In the genomic region with DNA sequence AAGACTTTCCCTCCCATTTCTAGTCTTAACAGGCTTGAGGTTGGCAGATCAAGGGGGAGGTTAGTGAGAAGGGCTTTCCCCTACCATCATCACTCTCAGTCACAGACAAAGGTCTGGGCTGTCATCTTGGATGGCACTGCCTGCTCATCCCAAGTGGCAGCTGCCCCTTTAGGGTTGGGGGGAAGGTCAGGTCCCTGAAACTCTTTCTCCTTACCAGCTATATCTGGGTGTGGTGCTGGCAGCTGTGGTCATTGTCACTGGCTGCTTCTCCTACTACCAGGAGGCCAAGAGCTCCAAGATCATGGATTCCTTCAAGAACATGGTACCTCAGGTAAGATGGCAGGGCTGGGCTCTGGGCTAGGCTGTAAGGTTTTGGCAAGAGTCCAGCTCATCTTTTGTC, we compare ENCODE assay signal across 36 cellular contexts. TPM values are rescaled to one million over a fixed set of nuclear protein-coding genes. Genes with fewer than 3 reads are reported as not detected.
DNase-seq lines count a peak whose midpoint lies in the region; ATAC-seq and TF ChIP-seq lines count a peak whose summit lies in the region.
"Had no signal": no experiment of that assay in that cellular context is flagged by ENCODE, and none has a peak within 500 bp of the region (broad histone marks: within the 10 kb centered on the region; RNA-seq: fewer than 3 reads in every experiment).

No MANE protein-coding gene starts in this region.

- intact Hi-C loops in PC-9 (cut with micrococcal nuclease; ENCODE audit: unreplicated experiment), result loop anchor here (1.0 kb wide), 1 partner anchor 22 kb away; no protein-coding TSS in a partner anchor
- intact Hi-C loops in esophagus squamous epithelium (cut with DNase I), result no loop called here
- intact Hi-C loops in body of pancreas (cut with DNase I), result no loop called here

- H2AFZ ChIP-seq in PC-9, result no peak overlapping the region
- H2AFZ ChIP-seq: hepatocyte had no signal

- no TSS peak for BruUV-seq in PC-9 (replicated peaks; lab: Mats Ljungman, UMichigan)

- DNase-seq in AG04450 (ENCODE audit: low read depth, low spot score), result no peak
- no peak for DNase-seq in PC-9
- no peak for DNase-seq in esophagus squamous epithelium (lab: John Stamatoyannopoulos, UW)
- DNase-seq in HPDE6-E6E7 (ENCODE audit: extremely low spot score), result no peak
- no peak for DNase-seq in SHP77 (lab: John Stamatoyannopoulos, UW)
- DNase-seq in body of pancreas, result no peak
- DNase-seq: activated CD4-positive, alpha-beta T cell treated with anti-CD3 and anti-CD28 coated beads, Interleukin-2, amount 50 U/mL, for 1 hour; activated CD4-positive, CD25-positive, alpha-beta regulatory T cell; activated effector memory CD4-positive, alpha-beta T cell treated with anti-CD3 and anti-CD28 coated beads, Interleukin-2, amount 50 U/mL, for 16 hours; activated naive CD8-positive, alpha-beta T cell treated with anti-CD3 and anti-CD28 coated beads for 36 hours; activated T-cell treated with anti-CD3 and anti-CD28 coated beads, Interleukin-2, amount 50 U/mL, for 24 hours; anterior cingulate cortex; caudate nucleus; COR-L47; DMS79; endodermal cell; foreskin keratinocyte; H9; Kasumi-1; NCI-H1436; NCI-H2081 treated with DMSO at 0.1 percent for 48 hours; NCI-H2227 treated with DMSO at 0.1 percent for 48 hours; NCI-H748 treated with DMSO at 0.1 percent for 48 hours; small intestine; stimulated activated naive CD8-positive, alpha-beta T cell treated with anti-CD3 and anti-CD28 coated beads, Interleukin-15, Interleukin-2, amounts not matched to agents 100 U/mL and 50 U/mL, for 24 hours; testis had no signal

- no peak for TF ChIP-seq CTCF in AG04450 (IDR thresholded peaks at IDR 0.05; ENCODE audit: low read depth, low read length)
- no peak for TF ChIP-seq CTCF in PC-9 (conservative IDR thresholded peaks at IDR 0.05)
- no peak for TF ChIP-seq CTCF in esophagus squamous epithelium (IDR thresholded peaks at IDR 0.05)
- no peak for TF ChIP-seq CTCF in body of pancreas (IDR thresholded peaks at IDR 0.05)

- H3K79me2 ChIP-seq in PC-9 (ENCODE audit: low read depth), result no peaks in the 10 kb centered on the region
- H3K79me2 ChIP-seq: hepatocyte had no signal

- H3K27ac ChIP-seq in AG04450 (ENCODE audit: low read depth, low read length), result peak overlapping the region; percentile 78
- peak overlapping the region; percentile 89 for H3K27ac ChIP-seq in PC-9
- H3K27ac ChIP-seq in esophagus squamous epithelium, result peak overlapping the region; percentile 1 to 73 (median 28)
- H3K27ac ChIP-seq in skeletal muscle tissue (ENCODE audit: low read depth, low read length), result peak overlapping the region; percentile 96
- H3K27ac ChIP-seq in body of pancreas, result no peak overlapping the region
- H3K27ac ChIP-seq: BLaER1 treated with 17β-estradiol and CSF1 and Interleukin-3, amounts not matched to agents 10 nM and 100 nM; foreskin keratinocyte; SK-N-MC; testis; vagina had no signal

- H3K9me2 ChIP-seq in PC-9 (ENCODE audit: insufficient read depth), result no peaks in the 10 kb centered on the region

- peak overlapping the region; percentile 50 to 70 (median 67) for H3K9ac ChIP-seq in skeletal muscle tissue (ENCODE audit: low read depth in 1 of 3, low read length in 3 of 3)
- H3K9ac ChIP-seq: BLaER1 treated with 17β-estradiol and CSF1 and Interleukin-3, amounts not matched to agents 10 nM and 100 nM had no signal

- H3K36me3 ChIP-seq in PC-9 (ENCODE audit: low read depth) (no peaks in the 10 kb centered on the region), esophagus squamous epithelium (no peaks in the 10 kb centered on the region), skeletal muscle tissue (ENCODE audit: control insufficient read depth in 3 of 3, insufficient read depth in 3 of 3, low read length in 3 of 3) (peaks cover 49 to 60% (median 59%) of the 10 kb centered on the region in 3 donors), body of pancreas (replicated peaks in 1 of 2; ENCODE audit: insufficient read depth in 1 of 2, low read depth in 2 of 2) (no peaks in the 10 kb centered on the region)
- H3K36me3 ChIP-seq: BLaER1 treated with 17β-estradiol and CSF1 and Interleukin-3, amounts not matched to agents 10 nM and 100 nM; vagina had no signal

- H3K4me3 ChIP-seq in AG04450 (ENCODE audit: low read depth, low read length) (no peak overlapping the region), PC-9 (no peak overlapping the region), esophagus squamous epithelium (no peak overlapping the region), skeletal muscle tissue (ENCODE audit: low read length in 3 of 3) (peak overlapping the region; percentile 35 to 54 (median 45)), body of pancreas (no peak overlapping the region)
- H3K4me3 ChIP-seq: BLaER1 treated with 17β-estradiol and CSF1 and Interleukin-3, amounts not matched to agents 10 nM and 100 nM; hepatocyte; SK-N-MC; testis; vagina had no signal

- CTCF ChIA-PET in AG04450 (lab: Charles Lee) (interaction anchor here (0.9 to 2.9 kb wide), 5 partner anchors 14 to 96 kb away, joined by 3 to 9 read pairs (median 6); no protein-coding TSS in a partner anchor), PC-9 (lab: Charles Lee) (interaction anchor here (1.5 kb wide), 1 partner anchor 70 kb away, joined by 4 read pairs; no protein-coding TSS in a partner anchor)

- H3K4me2 ChIP-seq in PC-9, result peak overlapping the region; percentile 61
- H3K4me2 ChIP-seq: BLaER1 treated with 17β-estradiol and CSF1 and Interleukin-3, amounts not matched to agents 10 nM and 100 nM; hepatocyte had no signal

- H3K9me3 ChIP-seq in AG04450 (ENCODE audit: control insufficient read depth, insufficient read depth, low read length) (no peaks in the 10 kb centered on the region; the same call in 1 of the 2 replicates), PC-9 (ENCODE audit: insufficient read depth, low read depth) (no peaks in the 10 kb centered on the region), esophagus squamous epithelium (no peaks in the 10 kb centered on the region), skeletal muscle tissue (ENCODE audit: control insufficient read depth in 3 of 3, low read length in 3 of 3) (no peaks in the 10 kb centered on the region), body of pancreas (no peaks in the 10 kb centered on the region)
- H3K9me3 ChIP-seq: BLaER1 treated with 17β-estradiol and CSF1 and Interleukin-3, amounts not matched to agents 10 nM and 100 nM; testis; vagina had no signal

- POLR2A ChIA-PET in AG04450 (lab: Yijun Ruan, JAX) (no interaction called here), PC-9 (lab: Charles Lee; ENCODE audit: unreplicated experiment) (no interaction called here)

- no peaks in the 10 kb centered on the region for H4K20me1 ChIP-seq in PC-9 (ENCODE audit: insufficient read depth)
- H4K20me1 ChIP-seq: BLaER1 treated with 17β-estradiol and CSF1 and Interleukin-3, amounts not matched to agents 10 nM and 100 nM had no signal

- ATAC-seq in body of pancreas, result no peak
- ATAC-seq: esophagus mucosa; foreskin keratinocyte; stimulated activated naive CD8-positive, alpha-beta T cell treated with anti-CD3 and anti-CD28 coated beads, Interleukin-15, Interleukin-2, amounts not matched to agents 100 U/mL and 50 U/mL, for 24 hours had no signal

- TF ChIP-seq POLR2A in esophagus squamous epithelium (IDR thresholded peaks at IDR 0.05) (no peak), body of pancreas (IDR thresholded peaks at IDR 0.05) (no peak)

- H3K4me1 ChIP-seq in PC-9 (replicated peaks; ENCODE audit: insufficient read depth) (peaks cover 46% of the 10 kb centered on the region), esophagus squamous epithelium (peaks cover 4 to 41% (median 18%) of the 10 kb centered on the region in 3 donors), skeletal muscle tissue (ENCODE audit: control insufficient read depth in 3 of 3, insufficient read depth in 3 of 3, low read length in 3 of 3) (peaks cover 90 to 93% (median 93%) of the 10 kb centered on the region in 3 donors), body of pancreas (no peaks in the 10 kb centered on the region)
- H3K4me1 ChIP-seq: vagina had no signal

- peaks cover 19% of the 10 kb centered on the region; the same call in 1 of the 2 replicates for H3F3A ChIP-seq in PC-9 (ENCODE audit: insufficient read depth, low read depth)

- H3K27me3 ChIP-seq in AG04450 (ENCODE audit: control insufficient read depth, insufficient read depth, low read length) (peaks cover 5% of the 10 kb centered on the region), PC-9 (ENCODE audit: insufficient read depth, low read depth) (no peaks in the 10 kb centered on the region), esophagus squamous epithelium (no peaks in the 10 kb centered on the region), skeletal muscle tissue (ENCODE audit: control insufficient read depth in 3 of 3, insufficient read depth in 3 of 3, low read length in 3 of 3) (no peaks in the 10 kb centered on the region), body of pancreas (no peaks in the 10 kb centered on the region)
- H3K27me3 ChIP-seq: BLaER1 treated with 17β-estradiol and CSF1 and Interleukin-3, amounts not matched to agents 10 nM and 100 nM; foreskin keratinocyte; hepatocyte; testis; vagina had no signal

RNA-seq across cellular contexts. Expression of a gene that starts 8.2 kb away (rescaled TPM):
- 6.2 and 6.5 TPM in 2 replicates for polyA plus RNA-seq in AG04450 (2011; rRNA removed)
- 9.6 and 14.6 TPM in 2 replicates for polyA minus RNA-seq in AG04450 (2011; rRNA and poly(A)+ RNA removed)
- total RNA-seq in PC-9 (2021) (1.1 TPM in 2 replicates), esophagus squamous epithelium (10 to 100 TPM in 1 of 4 donors, 1 to 10 TPM in 3; 2.2 to 32.6 (median 5.3) TPM), skeletal muscle tissue (38.1 TPM), body of pancreas (10 to 100 TPM in 1 of 2 donors, 1 to 10 TPM in 1; 1.6 to 41.2 TPM)
- total RNA-seq: activated naive CD8-positive, alpha-beta T cell treated with anti-CD3 and anti-CD28 coated beads for 36 hours; foreskin keratinocyte; HepG2; lung microvascular endothelial cell had no signal
- polyA plus RNA-seq: foreskin keratinocyte had no signal

RNA-seq across cellular contexts. Expression of a gene that starts 25.3 kb away (rescaled TPM):
- 12.7 and 18.8 TPM in 2 replicates for polyA plus RNA-seq in AG04450 (2011; rRNA removed)
- 7.3 and 13.1 TPM in 2 replicates for polyA minus RNA-seq in AG04450 (2011; rRNA and poly(A)+ RNA removed)
- total RNA-seq in PC-9 (2021) (27.4 and 38.0 TPM in 2 replicates), esophagus squamous epithelium (10 to 100 TPM; 17.0 to 19.6 (median 17.2) TPM), skeletal muscle tissue (11.5 TPM), body of pancreas (10 to 100 TPM; 18.4 to 46.8 TPM)

RNA-seq across cellular contexts. Expression of a gene that starts 27.7 kb away (rescaled TPM):
- not detected in 2 replicates for polyA plus RNA-seq in AG04450 (2011; rRNA removed)
- not detected in 2 replicates for polyA minus RNA-seq in AG04450 (2011; rRNA and poly(A)+ RNA removed)
- total RNA-seq in PC-9 (2021), result not detected in 2 replicates
- total RNA-seq in esophagus squamous epithelium, result 1 to 10 TPM in 1 of 4 donors, under 1 TPM in 1, not detected in 2; 0.19 to 1.8 TPM
- under 0.01 TPM for total RNA-seq in skeletal muscle tissue
- not detected for total RNA-seq in body of pancreas
- total RNA-seq: activated naive CD8-positive, alpha-beta T cell treated with anti-CD3 and anti-CD28 coated beads for 36 hours; esophagus mucosa; foreskin keratinocyte; HepG2; lung microvascular endothelial cell; osteoblast; vagina had no signal
- polyA plus RNA-seq: foreskin keratinocyte, HepG2 had no signal

RNA-seq across cellular contexts. Expression of a gene that starts 42.4 kb away (rescaled TPM):
- polyA plus RNA-seq in AG04450 (2011; rRNA removed), result not detected in 2 replicates
- not detected in 2 replicates for polyA minus RNA-seq in AG04450 (2011; rRNA and poly(A)+ RNA removed)
- not detected in 2 replicates for total RNA-seq in PC-9 (2021)
- not detected for total RNA-seq in esophagus squamous epithelium
- total RNA-seq in skeletal muscle tissue, result not detected
- not detected for total RNA-seq in body of pancreas
- total RNA-seq: endodermal cell, esophagus mucosa, foreskin keratinocyte, hepatocyte, HepG2, lung microvascular endothelial cell, mononuclear cell, osteoblast, vagina had no signal
- polyA plus RNA-seq: foreskin keratinocyte, hepatocyte, HepG2 had no signal

RNA-seq across cellular contexts. Expression of a gene that starts 53.8 kb away (rescaled TPM):
- not detected in 2 replicates for polyA plus RNA-seq in AG04450 (2011; rRNA removed)
- polyA minus RNA-seq in AG04450 (2011; rRNA and poly(A)+ RNA removed), result not detected in 2 replicates
- total RNA-seq in PC-9 (2021), result not detected in 2 replicates
- total RNA-seq in esophagus squamous epithelium, result under 1 TPM in 1 of 4 donors, not detected in 3; 0.59 TPM
- total RNA-seq in skeletal muscle tissue, result 0.52 TPM
- total RNA-seq in body of pancreas, result not detected
- total RNA-seq: activated naive CD8-positive, alpha-beta T cell treated with anti-CD3 and anti-CD28 coated beads for 36 hours; esophagus mucosa; foreskin keratinocyte; hepatocyte; lung microvascular endothelial cell; mononuclear cell; osteoblast; vagina had no signal
- polyA plus RNA-seq: foreskin keratinocyte, hepatocyte had no signal

Comparison
In these comparisons a context has a peak if more than half of its experiments do, and no peak if none do; other contexts are left out.
1. H3K27ac ChIP-seq: peak in AG04450 (single experiment), PC-9 (single experiment), esophagus squamous epithelium (4 of 4) and skeletal muscle tissue (single experiment); none in body of pancreas (0 of 4).
2. H3K4me3 ChIP-seq: peak in skeletal muscle tissue (3 of 3); none in AG04450 (single experiment), PC-9 (single experiment), esophagus squamous epithelium (0 of 4) and body of pancreas (0 of 2).